Comparison of ENCODE assay signal across 8 cellular contexts in genomic region chr18:35241523-35241804, GRCh38. TPM values are rescaled to one million over a fixed set of nuclear protein-coding genes. Genes with fewer than 3 reads are reported as not detected.
A peak's percentile ranks its signal among the peaks of the same experiment; 100 is the strongest.
DNase-seq lines count a peak whose midpoint lies in the region; ATAC-seq and TF ChIP-seq lines count a peak whose summit lies in the region.

No MANE protein-coding gene starts in this region.

- TF ChIP-seq CTCF in HFF-Myc (IDR thresholded peaks at IDR 0.05; ENCODE audit: low read depth, low read length, missing control alignments) (no peak), fibroblast of the aortic adventitia (IDR thresholded peaks at IDR 0.05; ENCODE audit: insufficient read depth, low read length) (no peak)

- H3K36me3 ChIP-seq in SJCRH30 (peaks cover 30% of the 10 kb centered on the region), skeletal muscle tissue (ENCODE audit: control insufficient read depth in 3 of 3, insufficient read depth in 3 of 3, low read length in 3 of 3) (peaks cover 24 to 40% (median 36%) of the 10 kb centered on the region in 3 donors)

- DNase-seq in HFF-Myc (ENCODE audit: extremely low read depth, low read depth): no peak
- no peak for DNase-seq in SJCRH30
- DNase-seq in fibroblast of the aortic adventitia (ENCODE audit: low read depth): no peak
- DNase-seq in NAMALWA (ENCODE audit: low spot score): no peak
- DNase-seq in AG08396 (ENCODE audit: low spot score): no peak

- H3K9ac ChIP-seq in skeletal muscle tissue (ENCODE audit: low read depth in 1 of 3, low read length in 3 of 3): peak overlapping the region; percentile 88 to 96 (median 94)

- H3K27me3 ChIP-seq in SJCRH30: no peaks in the 10 kb centered on the region
- H3K27me3 ChIP-seq in skeletal muscle tissue (ENCODE audit: control insufficient read depth in 3 of 3, insufficient read depth in 3 of 3, low read length in 3 of 3): no peaks in the 10 kb centered on the region

- H3K9me3 ChIP-seq in SJCRH30 (replicated peaks) (no peaks in the 10 kb centered on the region; the same call in 1 of the 2 replicates), skeletal muscle tissue (ENCODE audit: control insufficient read depth in 3 of 3, low read length in 3 of 3) (no peaks in the 10 kb centered on the region)

- H3K4me3 ChIP-seq in HFF-Myc (replicated peaks; ENCODE audit: low read depth, low read length): peak overlapping the region; percentile 58
- peak overlapping the region; percentile 70 for H3K4me3 ChIP-seq in SJCRH30
- peak overlapping the region; percentile 82 for H3K4me3 ChIP-seq in fibroblast of the aortic adventitia (ENCODE audit: low read depth, low read length)
- peak overlapping the region; percentile 85 to 87 (median 86) for H3K4me3 ChIP-seq in skeletal muscle tissue (ENCODE audit: low read length in 3 of 3)

- no peaks in the 10 kb centered on the region for H3K4me1 ChIP-seq in SJCRH30
- H3K4me1 ChIP-seq in skeletal muscle tissue (ENCODE audit: control insufficient read depth in 3 of 3, insufficient read depth in 3 of 3, low read length in 3 of 3): peaks cover 4 to 11% (median 4%) of the 10 kb centered on the region in 3 donors

- H3K27ac ChIP-seq in SJCRH30 (peak overlapping the region; percentile 89), skeletal muscle tissue (ENCODE audit: low read depth, low read length) (peak overlapping the region; percentile 94)

- no peak for ATAC-seq in GM19397 (IDR thresholded peaks at IDR 0.05; ENCODE audit: unreplicated experiment)
- ATAC-seq in HG02970 (IDR thresholded peaks at IDR 0.05; ENCODE audit: low FRiP score, unreplicated experiment): no peak

RNA-seq across cellular contexts. Expression of gene ZNF397, which starts 0.6 kb away (rescaled TPM):
- 7.9 and 8.6 TPM in 2 replicates for total RNA-seq in SJCRH30 (2014; rRNA removed; shearing (Covaris generic))
- total RNA-seq in fibroblast of the aortic adventitia (ENCODE audit: low replicate concordance): 20.5 and 26.2 TPM in 2 replicates
- total RNA-seq in skeletal muscle tissue: 18.3 TPM

RNA-seq across cellular contexts. Expression of gene ZSCAN30, which starts 48.6 kb away (rescaled TPM):
- total RNA-seq in SJCRH30 (2014; rRNA removed; shearing (Covaris generic)): 8.1 and 8.4 TPM in 2 replicates
- total RNA-seq in fibroblast of the aortic adventitia (ENCODE audit: low replicate concordance) (18.6 and 22.6 TPM in 2 replicates), skeletal muscle tissue (8.9 TPM)
